In the genomic region with DNA sequence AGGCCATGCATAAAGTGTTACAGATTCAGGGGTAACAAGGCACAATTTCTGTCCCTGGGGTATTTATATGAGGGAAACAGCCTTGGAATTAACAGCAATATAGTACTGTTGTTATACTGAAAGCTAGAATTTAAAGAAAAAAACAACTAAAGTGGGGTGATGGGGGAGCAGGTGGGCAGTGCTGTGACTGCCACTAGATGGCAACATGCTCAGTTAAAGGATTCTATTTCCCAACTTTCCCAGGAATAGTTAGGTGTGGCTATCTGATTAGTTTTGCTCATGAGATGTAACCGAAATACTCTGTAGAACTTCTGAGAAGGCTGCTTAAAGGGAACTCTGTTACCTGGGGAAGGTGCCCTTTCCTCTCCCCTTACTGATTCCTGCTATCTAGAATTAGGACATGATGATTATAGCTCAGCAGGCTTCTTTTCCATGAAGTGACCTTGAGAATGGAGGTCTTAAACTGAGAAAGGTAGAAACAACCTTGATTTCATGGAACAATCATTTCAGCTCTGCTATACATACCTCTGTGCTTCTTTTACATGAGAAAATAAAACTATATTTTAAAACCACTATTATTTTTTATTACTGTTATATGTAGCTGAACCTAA, we compare ENCODE assay signal across 8 cellular contexts.
A peak's percentile ranks its signal among the peaks of the same experiment; 100 is the strongest.
DNase-seq lines count a peak whose midpoint lies in the region; ATAC-seq and TF ChIP-seq lines count a peak whose summit lies in the region.

No MANE protein-coding gene starts in this region.

- ATAC-seq in body of pancreas (peak; percentile 63), GM19455 (IDR thresholded peaks at IDR 0.05; ENCODE audit: unreplicated experiment) (no peak)
- no peak for ATAC-seq in activated naive CD8-positive, alpha-beta T cell treated with anti-CD3 and anti-CD28 coated beads, Interleukin-2, amount 50 U/mL, for 24 hours

- H3K9me3 Mint-ChIP-seq in activated naive CD8-positive, alpha-beta T cell treated with anti-CD3 and anti-CD28 coated beads, Interleukin-2, amount 50 U/mL, for 24 hours: peaks cover 18% of the 10 kb centered on the region

- intact Hi-C loops in body of pancreas (cut with DNase I): no loop called here

- peaks cover 2% of the 10 kb centered on the region for H3K4me1 Mint-ChIP-seq in activated naive CD8-positive, alpha-beta T cell treated with anti-CD3 and anti-CD28 coated beads, Interleukin-2, amount 50 U/mL, for 24 hours

- H3K4me2 ChIP-seq in MM.1S (ENCODE audit: low read depth, low read length): no peak overlapping the region

- no peak overlapping the region for H3K27ac Mint-ChIP-seq in activated naive CD8-positive, alpha-beta T cell treated with anti-CD3 and anti-CD28 coated beads, Interleukin-2, amount 50 U/mL, for 24 hours

- WGBS in body of pancreas, 2 donors: 31 to 45% methylated on average over 1 of the region's 1 CpG

- no peak overlapping the region for H3K9ac ChIP-seq in MM.1S (ENCODE audit: low read length)

- H3K4me3 ChIP-seq in MM.1S (ENCODE audit: low read length) (no peak overlapping the region), body of pancreas (no peak overlapping the region)

- no peaks in the 10 kb centered on the region for H3K9me2 ChIP-seq in MM.1S (replicated peaks; ENCODE audit: insufficient read depth, low read length)

- H3K4me3 Mint-ChIP-seq in activated naive CD8-positive, alpha-beta T cell treated with anti-CD3 and anti-CD28 coated beads, Interleukin-2, amount 50 U/mL, for 24 hours: no peak overlapping the region

- H3K27ac ChIP-seq in MM.1S (ENCODE audit: low read length) (no peak overlapping the region), body of pancreas (no peak overlapping the region)

- DNase-seq in GM03348 (ENCODE audit: low spot score) (peak; percentile 65), MM.1S (peak; percentile 21), body of pancreas (peak in 1 of 4 donors; percentile 26), medulla oblongata (ENCODE audit: extremely low spot score) (peak; percentile 34), activated gamma-delta T cell treated with Interleukin-2 at 50 U/mL for 16 hours (no peak)
- DNase-seq in activated naive CD4-positive, alpha-beta T cell treated with Interleukin-2 at 50 U/mL for 16 hours: no peak
- no peak for DNase-seq in activated naive CD8-positive, alpha-beta T cell treated with anti-CD3 and anti-CD28 coated beads, Interleukin-2, amount 50 U/mL, for 24 hours

- H3K4me1 ChIP-seq in MM.1S (ENCODE audit: low read length): no peaks in the 10 kb centered on the region
- H3K4me1 ChIP-seq in body of pancreas: peaks cover 5% of the 10 kb centered on the region

- H3K36me3 ChIP-seq in MM.1S (replicated peaks; ENCODE audit: insufficient read depth, low read length): no peaks in the 10 kb centered on the region
- H3K36me3 ChIP-seq in body of pancreas (replicated peaks in 1 of 2; ENCODE audit: insufficient read depth in 1 of 2, low read depth in 2 of 2): no peaks in the 10 kb centered on the region

- H3K79me2 ChIP-seq in MM.1S (ENCODE audit: low read length): no peaks in the 10 kb centered on the region

- TF ChIP-seq POLR2A in body of pancreas (IDR thresholded peaks at IDR 0.05): no peak

- no peaks in the 10 kb centered on the region for H4K20me1 ChIP-seq in MM.1S (ENCODE audit: insufficient read depth, low read length)

- H3K36me3 Mint-ChIP-seq in activated naive CD8-positive, alpha-beta T cell treated with anti-CD3 and anti-CD28 coated beads, Interleukin-2, amount 50 U/mL, for 24 hours (ENCODE audit: low read depth): peaks cover 9% of the 10 kb centered on the region

- TF ChIP-seq CTCF in MM.1S (IDR thresholded peaks at IDR 0.05; ENCODE audit: low read length) (peak; percentile 76), body of pancreas (IDR thresholded peaks at IDR 0.05) (peak; percentile 21 to 59 (median 52))

- no peaks in the 10 kb centered on the region for H3K27me3 ChIP-seq in MM.1S (replicated peaks; ENCODE audit: insufficient read depth, low read length)
- no peaks in the 10 kb centered on the region for H3K27me3 ChIP-seq in body of pancreas

- H3K27me3 Mint-ChIP-seq in activated naive CD8-positive, alpha-beta T cell treated with anti-CD3 and anti-CD28 coated beads, Interleukin-2, amount 50 U/mL, for 24 hours: no peaks in the 10 kb centered on the region

- H2AFZ ChIP-seq in MM.1S (ENCODE audit: low read length): no peak overlapping the region

- H3F3A ChIP-seq in MM.1S (ENCODE audit: insufficient read depth, low read length): no peaks in the 10 kb centered on the region

- H3K9me3 ChIP-seq in MM.1S (replicated peaks; ENCODE audit: insufficient read depth, low read length) (no peaks in the 10 kb centered on the region), body of pancreas (peaks cover 0 to 9% (median 0%) of the 10 kb centered on the region in 3 donors)

Comparison
In these comparisons a context has a peak if more than half of its experiments do, and no peak if none do; other contexts are left out.
1. DNase-seq: peak in GM03348 (single experiment), MM.1S (single experiment) and medulla oblongata (single experiment); none in activated naive CD4-positive, alpha-beta T cell treated with Interleukin-2 at 50 U/mL for 16 hours (single experiment), activated gamma-delta T cell treated with Interleukin-2 at 50 U/mL for 16 hours (single experiment) and activated naive CD8-positive, alpha-beta T cell treated with anti-CD3 and anti-CD28 coated beads, Interleukin-2, amount 50 U/mL, for 24 hours (single experiment).